7 cellular contexts compared by ENCODE assay signal in the genomic region with DNA sequence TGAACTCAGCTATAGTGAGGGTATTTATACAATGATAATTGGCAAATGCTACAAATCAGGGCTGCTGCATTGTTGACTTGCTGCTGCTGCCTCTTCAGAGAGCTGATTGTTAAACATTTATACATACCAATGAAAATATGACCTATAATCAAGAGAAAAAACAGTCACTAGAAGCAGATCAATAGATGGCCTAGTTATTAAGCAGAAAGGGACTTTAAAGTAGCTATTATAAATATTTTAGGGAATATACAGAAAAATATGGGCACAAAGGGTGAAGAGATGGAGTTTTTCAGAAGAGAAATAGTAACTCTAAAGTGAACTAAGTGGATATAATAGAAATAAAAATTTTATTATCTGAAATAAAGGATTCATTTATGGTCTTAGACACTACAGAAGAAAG. TPM values are rescaled to one million over a fixed set of nuclear protein-coding genes. Genes with fewer than 3 reads are reported as not detected.
"Had no signal": no experiment of that assay in that cellular context is flagged by ENCODE, and none has a peak within 500 bp of the region (broad histone marks: within the 10 kb centered on the region; RNA-seq: fewer than 3 reads in every experiment).

No MANE protein-coding gene starts in this region.

- H3K4me3 ChIP-seq: K562 had no signal

- H3K27ac ChIP-seq: HL-60 had no signal

- DNase-seq: IMR-90, KBM-7, KG1 had no signal

- ATAC-seq: HepG2, K562 had no signal

RNA-seq across cellular contexts. Expression of a gene that starts 14.4 kb away (rescaled TPM):
- polyA plus RNA-seq: IgD-negative memory B cell had no signal
